ENCODE assay signal across 8 cellular contexts in the genomic region with DNA sequence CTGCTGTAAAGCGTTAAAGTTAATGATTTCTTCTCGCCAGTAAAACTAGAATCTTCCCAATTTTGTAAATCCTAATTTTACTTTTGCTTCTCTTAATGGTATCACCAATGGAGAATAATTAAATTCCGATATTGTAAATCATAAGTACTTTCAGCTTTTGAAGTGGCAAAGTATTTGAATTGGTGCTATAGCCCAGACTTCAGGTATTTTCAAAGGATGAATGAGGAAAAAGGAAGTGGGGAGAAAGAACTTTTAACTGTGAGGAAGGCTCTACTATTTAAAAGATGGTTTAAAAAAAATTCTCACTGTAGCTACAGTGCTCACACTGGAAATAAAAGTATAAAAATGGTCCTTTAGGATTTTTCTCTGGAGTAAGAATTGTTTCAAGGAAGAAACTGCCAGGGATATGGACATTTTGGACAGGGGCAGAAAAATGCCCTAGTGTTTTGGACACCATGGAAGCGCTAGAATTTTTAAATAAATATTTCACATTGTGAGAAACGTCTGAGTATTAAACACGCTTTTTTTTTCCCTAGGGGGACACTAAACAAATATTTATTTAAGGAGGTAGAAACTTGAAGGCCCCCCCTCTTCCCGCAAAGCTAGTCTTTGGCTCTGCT. TPM values are rescaled to one million over a fixed set of nuclear protein-coding genes. Genes with fewer than 3 reads are reported as not detected.
DNase-seq lines count a peak whose midpoint lies in the region; ATAC-seq and TF ChIP-seq lines count a peak whose summit lies in the region.

No MANE protein-coding gene starts in this region.

- no peaks in the 10 kb centered on the region for H3K27me3 ChIP-seq in GM23248 (replicated peaks; ENCODE audit: insufficient read depth)
- no peaks in the 10 kb centered on the region for H3K27me3 ChIP-seq in sigmoid colon

- peak overlapping the region; percentile 81 to 91 (median 81) for H3K4me3 Mint-ChIP-seq in T-cell

- peaks cover 45% of the 10 kb centered on the region for H3K79me2 ChIP-seq in GM23248 (ENCODE audit: insufficient read depth)

- CTCF ChIA-PET in T-cell (lab: Charles Lee), result interaction anchor here in 1 of 2 donors (1.1 to 1.9 kb wide), 3 partner anchors 43 to 116 kb away, joined by 3 to 8 read pairs (median 5); no protein-coding TSS in a partner anchor

- H4K20me1 ChIP-seq in GM23248 (ENCODE audit: insufficient read depth), result peaks cover 5% of the 10 kb centered on the region; the same call in 1 of the 2 replicates

- TF ChIP-seq CTCF in fibroblast of villous mesenchyme (IDR thresholded peaks at IDR 0.05; ENCODE audit: insufficient read depth, low read depth, low read length) (no peak), sigmoid colon (IDR thresholded peaks at IDR 0.05) (no peak)

- peak overlapping the region; percentile 93 for H3K4me3 ChIP-seq in GM23248
- peak overlapping the region; percentile 90 for H3K4me3 ChIP-seq in fibroblast of villous mesenchyme (ENCODE audit: low read depth, low read length)
- H3K4me3 ChIP-seq in sigmoid colon, result peak overlapping the region; percentile 93 to 99 (median 95)

- no peaks in the 10 kb centered on the region for H3K36me3 ChIP-seq in GM23248 (ENCODE audit: low read depth)
- no peaks in the 10 kb centered on the region for H3K36me3 ChIP-seq in sigmoid colon

- H3K9ac ChIP-seq in GM23248, result peak overlapping the region; percentile 94

- DNase-seq in GM23248 (peak; percentile 41), T-cell (no peak), fibroblast of villous mesenchyme (ENCODE audit: low read depth) (no peak), sigmoid colon (no peak), NCI-H2227 treated with DMSO at 0.1 percent for 48 hours (lab: John Stamatoyannopoulos, UW) (no peak), ACHN (no peak), germinal center (ENCODE audit: low spot score) (no peak), OCI-M2 (lab: John Stamatoyannopoulos, UW; ENCODE audit: unreplicated experiment) (no peak)

- H3K36me3 Mint-ChIP-seq in T-cell, result no peaks in the 10 kb centered on the region

- POLR2A ChIA-PET in T-cell (lab: Charles Lee), result interaction anchor here in 1 of 2 donors (0.7 kb wide), 1 partner anchor 250 kb away, joined by 3 read pairs; no protein-coding TSS in a partner anchor

- WGBS in GM23248 (ENCODE audit: low coverage in 1 of 2, low lambda C conversion rate in 2 of 2, missing lambda C conversion rate in 2 of 2), 2 experiments, result 28 to 30% methylated on average over 7 of the region's 7 CpGs
- 37 to 40% methylated on average over 7 of the region's 7 CpGs for WGBS in sigmoid colon, 2 donors

- H3K9me3 ChIP-seq in GM23248 (ENCODE audit: low read depth) (no peaks in the 10 kb centered on the region), sigmoid colon (no peaks in the 10 kb centered on the region)

- H3K27ac ChIP-seq in GM23248, result peak overlapping the region; percentile 87
- H3K27ac ChIP-seq in sigmoid colon, result peak overlapping the region; percentile 97 to 99 (median 99)

- intact Hi-C loops in sigmoid colon (cut with DNase I), result loop anchor here (5.0 kb wide), 5 partner anchors 104 to 284 kb away; no protein-coding TSS in a partner anchor

- no peaks in the 10 kb centered on the region for H3K27me3 Mint-ChIP-seq in T-cell

- peaks cover 20% of the 10 kb centered on the region for H3K4me1 ChIP-seq in GM23248 (ENCODE audit: insufficient read depth)
- H3K4me1 ChIP-seq in sigmoid colon, result peaks cover 0 to 29% (median 21%) of the 10 kb centered on the region in 4 donors

- TF ChIP-seq POLR2A in sigmoid colon (IDR thresholded peaks at IDR 0.05), result no peak

- no peaks in the 10 kb centered on the region for H3K9me3 Mint-ChIP-seq in T-cell

- no peak for ATAC-seq in T-cell (replicated peaks in 1 of 4)

- H3K9me2 ChIP-seq in GM23248 (ENCODE audit: insufficient read depth), result no peaks in the 10 kb centered on the region

- no peak for TF ChIP-seq EP300 in sigmoid colon (IDR thresholded peaks at IDR 0.05)

- peaks cover 16% of the 10 kb centered on the region for H3F3A ChIP-seq in GM23248 (ENCODE audit: insufficient read depth)

- H3K4me1 Mint-ChIP-seq in T-cell, result peaks cover 19 to 43% (median 32%) of the 10 kb centered on the region in 3 donors

- in situ Hi-C loops in GM23248 (cut with MboI) (no loop called here), ACHN (cut with HindIII; ENCODE audit: low pct_ligation_motif_present, low pct_unique_long_range_greater_than_20kb, low sequenced_read_pairs) (no loop called here)

- H3K4me2 ChIP-seq in GM23248 (ENCODE audit: unreplicated experiment), result peak overlapping the region; percentile 84

- H2AFZ ChIP-seq in GM23248, result peak overlapping the region; percentile 96

- peak overlapping the region; percentile 83 to 87 for H3K27ac Mint-ChIP-seq in T-cell

RNA-seq across cellular contexts. Expression of a gene that starts 1.3 kb away (rescaled TPM):
- 28.4 and 30.7 TPM in 2 replicates for total RNA-seq in GM23248 (2014; rRNA removed; shearing (Covaris generic))
- polyA plus RNA-seq in GM23248 (2016; fragmentation: Nextera tagmentation; extraction: Ambion mirVana) (10.8 and 11.6 TPM in 2 replicates), sigmoid colon (10 to 100 TPM; 33.4 to 44.6 (median 44.4) TPM)
- total RNA-seq in T-cell (100 to 1,000 TPM; 128 to 160 (median 146) TPM), fibroblast of villous mesenchyme (20.9 and 36.3 TPM in 2 replicates), sigmoid colon (100 to 1,000 TPM; 100 to 149 (median 110) TPM)
